ENCODE assay signal across 15 cellular contexts in the genomic region with DNA sequence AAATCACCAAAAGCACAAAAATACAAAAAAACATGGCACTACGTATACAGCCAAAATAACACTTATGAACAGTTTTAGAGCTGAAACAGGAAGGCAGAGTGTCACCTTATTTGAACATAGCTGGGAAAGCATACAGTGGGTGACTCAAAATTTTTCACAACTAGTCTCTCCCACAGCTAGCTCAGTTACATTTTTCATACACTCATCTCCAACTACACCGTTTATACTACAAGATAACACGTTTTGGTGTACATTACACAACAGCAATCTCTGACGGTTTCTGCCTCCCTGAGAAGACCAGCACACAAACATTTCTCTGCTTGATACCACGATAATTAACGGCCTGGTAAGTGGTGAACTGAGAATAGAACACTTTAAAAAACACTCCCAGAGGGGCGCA. TPM values are rescaled to one million over a fixed set of nuclear protein-coding genes. Genes with fewer than 3 reads are reported as not detected.
DNase-seq lines count a peak whose midpoint lies in the region; ATAC-seq and TF ChIP-seq lines count a peak whose summit lies in the region.
"Had no signal": no experiment of that assay in that cellular context is flagged by ENCODE, and none has a peak within 500 bp of the region (broad histone marks: within the 10 kb centered on the region; RNA-seq: fewer than 3 reads in every experiment).

No MANE protein-coding gene starts in this region.

- H3K27ac Mint-ChIP-seq in T-helper 2 cell treated with Interferon-gamma antibody and Interleukin-4, amounts not matched to agents 5 μg/mL and 100 μg/mL, for 36 hours = peak overlapping the region; percentile 66
- H3K27ac Mint-ChIP-seq in stimulated activated naive B cell treated with anti-CD40 and anti-IgM and Interleukin-4, amounts not matched to agents 10 μg/mL and 1 μg/mL and 100 μg/mL, for 72 hours = peak overlapping the region; percentile 14

- H3K36me3 Mint-ChIP-seq in T-helper 2 cell treated with Interferon-gamma antibody and Interleukin-4, amounts not matched to agents 5 μg/mL and 100 μg/mL, for 36 hours (ENCODE audit: low read depth) = peaks cover 28% of the 10 kb centered on the region
- H3K36me3 Mint-ChIP-seq in stimulated activated naive B cell treated with anti-CD40 and anti-IgM and Interleukin-4, amounts not matched to agents 10 μg/mL and 1 μg/mL and 100 μg/mL, for 72 hours = peaks cover 26 to 39% of the 10 kb centered on the region in 2 donors

- TF ChIP-seq EP300 in tibial nerve (IDR thresholded peaks at IDR 0.05) = no peak

- no peak for ATAC-seq in right cardiac atrium
- ATAC-seq in stimulated activated naive B cell treated with anti-CD40 and anti-IgM and Interleukin-4, amounts not matched to agents 10 μg/mL and 1 μg/mL and 100 μg/mL, for 72 hours (replicated peaks) = no peak

- H3K4me3 ChIP-seq in cardiac muscle cell = no peak overlapping the region
- H3K4me3 ChIP-seq in right cardiac atrium (ENCODE audit: low read length) = no peak overlapping the region
- no peak overlapping the region for H3K4me3 ChIP-seq in fibroblast of pulmonary artery (replicated peaks; ENCODE audit: low read depth, low read length)
- H3K4me3 ChIP-seq in tibial nerve = no peak overlapping the region

- H3K27ac ChIP-seq in cardiac muscle cell (peak overlapping the region; percentile 48), right cardiac atrium (ENCODE audit: low read length) (no peak overlapping the region), tibial nerve (no peak overlapping the region)

- H3K27me3 ChIP-seq in cardiac muscle cell = no peaks in the 10 kb centered on the region
- no peaks in the 10 kb centered on the region for H3K27me3 ChIP-seq in right cardiac atrium (ENCODE audit: control insufficient read depth, insufficient read depth)
- no peaks in the 10 kb centered on the region for H3K27me3 ChIP-seq in tibial nerve

- TF ChIP-seq POLR2A in tibial nerve (IDR thresholded peaks at IDR 0.05) = no peak

- H3K4me1 Mint-ChIP-seq in T-helper 2 cell treated with Interferon-gamma antibody and Interleukin-4, amounts not matched to agents 5 μg/mL and 100 μg/mL, for 36 hours (ENCODE audit: low read depth) = peaks cover 35% of the 10 kb centered on the region
- peaks cover 16 to 40% of the 10 kb centered on the region in 2 donors for H3K4me1 Mint-ChIP-seq in stimulated activated naive B cell treated with anti-CD40 and anti-IgM and Interleukin-4, amounts not matched to agents 10 μg/mL and 1 μg/mL and 100 μg/mL, for 72 hours

- intact Hi-C loops in right cardiac atrium (cut with DNase I) = loop anchor here in 2 of 4 donors (10.0 kb wide), 2 partner anchors 372 to 382 kb away; no protein-coding TSS in a partner anchor

- DNase-seq in cardiac muscle cell (ENCODE audit: low read depth in 1 of 2, low spot score in 1 of 2) (peak in 1 of 2 donors; percentile 37), right cardiac atrium (no peak), fibroblast of pulmonary artery (ENCODE audit: low read depth) (peak; percentile 26), NCI-H1417 treated with DMSO at 0.1 percent for 48 hours (lab: John Stamatoyannopoulos, UW) (no peak), germinal center (ENCODE audit: low spot score) (no peak), tibial nerve (ENCODE audit: low spot score in 2 of 2) (no peak)
- DNase-seq in T-helper 2 cell treated with Interferon-gamma antibody and Interleukin-4, amounts not matched to agents 5 μg/mL and 100 μg/mL, for 36 hours (ENCODE audit: low spot score) = peak; percentile 4
- no peak for DNase-seq in stimulated activated naive B cell treated with anti-CD40 and anti-IgM and Interleukin-4, amounts not matched to agents 10 μg/mL and 1 μg/mL and 100 μg/mL, for 72 hours
- DNase-seq: activated CD4-positive, CD25-positive, alpha-beta regulatory T cell treated with anti-CD3 and anti-CD28 coated beads, Interleukin-2, amount 50 U/mL, for 72 hours; erythroblast; H7; kidney glomerular epithelial cell; NCI-H446 treated with DMSO at 0.1 percent for 48 hours; nucleus accumbens; Right ventricle myocardium superior had no signal

- WGBS in right cardiac atrium = 67% methylated on average over 7 of the region's 7 CpGs
- 83 to 87% methylated on average over 7 of the region's 7 CpGs for WGBS in tibial nerve, 2 donors

- H3K4me3 Mint-ChIP-seq in T-helper 2 cell treated with Interferon-gamma antibody and Interleukin-4, amounts not matched to agents 5 μg/mL and 100 μg/mL, for 36 hours = peak overlapping the region; percentile 7
- H3K4me3 Mint-ChIP-seq in stimulated activated naive B cell treated with anti-CD40 and anti-IgM and Interleukin-4, amounts not matched to agents 10 μg/mL and 1 μg/mL and 100 μg/mL, for 72 hours = no peak overlapping the region

- H3K36me3 ChIP-seq in cardiac muscle cell = peaks cover 3% of the 10 kb centered on the region
- H3K36me3 ChIP-seq in tibial nerve = peaks cover 0 to 31% (median 0%) of the 10 kb centered on the region in 3 donors

- no peaks in the 10 kb centered on the region for H3K27me3 Mint-ChIP-seq in T-helper 2 cell treated with Interferon-gamma antibody and Interleukin-4, amounts not matched to agents 5 μg/mL and 100 μg/mL, for 36 hours (ENCODE audit: low read depth)
- no peaks in the 10 kb centered on the region for H3K27me3 Mint-ChIP-seq in stimulated activated naive B cell treated with anti-CD40 and anti-IgM and Interleukin-4, amounts not matched to agents 10 μg/mL and 1 μg/mL and 100 μg/mL, for 72 hours

- H3K9me3 ChIP-seq in cardiac muscle cell (ENCODE audit: low read depth) (no peaks in the 10 kb centered on the region), right cardiac atrium (ENCODE audit: control insufficient read depth, low read length) (no peaks in the 10 kb centered on the region), tibial nerve (no peaks in the 10 kb centered on the region)

- H3K4me1 ChIP-seq in cardiac muscle cell (ENCODE audit: low read depth) = peaks cover 6% of the 10 kb centered on the region
- peaks cover 2% of the 10 kb centered on the region for H3K4me1 ChIP-seq in right cardiac atrium (ENCODE audit: control insufficient read depth, insufficient read depth, low read length)
- H3K4me1 ChIP-seq in tibial nerve = peaks cover 0 to 32% (median 7%) of the 10 kb centered on the region in 4 donors

- H3K9me3 Mint-ChIP-seq in T-helper 2 cell treated with Interferon-gamma antibody and Interleukin-4, amounts not matched to agents 5 μg/mL and 100 μg/mL, for 36 hours = no peaks in the 10 kb centered on the region
- no peaks in the 10 kb centered on the region for H3K9me3 Mint-ChIP-seq in stimulated activated naive B cell treated with anti-CD40 and anti-IgM and Interleukin-4, amounts not matched to agents 10 μg/mL and 1 μg/mL and 100 μg/mL, for 72 hours

- TF ChIP-seq CTCF in cardiac muscle cell (IDR thresholded peaks at IDR 0.05; ENCODE audit: low read depth, low read length) = no peak
- TF ChIP-seq CTCF in fibroblast of pulmonary artery (IDR thresholded peaks at IDR 0.05; ENCODE audit: low read length, missing control alignments) = no peak
- no peak for TF ChIP-seq CTCF in tibial nerve (IDR thresholded peaks at IDR 0.05)

RNA-seq across cellular contexts. Expression of a gene that starts 2.8 kb away (rescaled TPM):
- total RNA-seq in cardiac muscle cell = 31.2 and 49.8 TPM in 2 replicates
- polyA plus RNA-seq in cardiac muscle cell = 11.2 and 18.8 TPM in 2 replicates
- 1 to 10 TPM; 8.1 to 10.0 (median 9.3) TPM for total RNA-seq in right cardiac atrium
- 4.3 TPM for polyA plus RNA-seq in right cardiac atrium
- 10 to 100 TPM; 26.9 to 61.5 (median 27.9) TPM for total RNA-seq in tibial nerve

RNA-seq across cellular contexts. Expression of a gene that starts 44.4 kb away (rescaled TPM):
- total RNA-seq in cardiac muscle cell (25.8 and 46.3 TPM in 2 replicates), right cardiac atrium (10 to 100 TPM; 62.4 to 71.4 (median 65.1) TPM), tibial nerve (10 to 100 TPM; 58.0 to 83.2 (median 73.5) TPM)
- polyA plus RNA-seq in cardiac muscle cell (34.1 and 35.7 TPM in 2 replicates), right cardiac atrium (15.0 TPM)

Comparison
In these comparisons a context has a peak if more than half of its experiments do, and no peak if none do; other contexts are left out.
1. DNase-seq: peak in T-helper 2 cell treated with Interferon-gamma antibody and Interleukin-4, amounts not matched to agents 5 μg/mL and 100 μg/mL, for 36 hours (single experiment) and fibroblast of pulmonary artery (single experiment); none in right cardiac atrium (0 of 3), stimulated activated naive B cell treated with anti-CD40 and anti-IgM and Interleukin-4, amounts not matched to agents 10 μg/mL and 1 μg/mL and 100 μg/mL, for 72 hours (single experiment), NCI-H1417 treated with DMSO at 0.1 percent for 48 hours (single experiment), germinal center (single experiment) and tibial nerve (0 of 2).